In genomic region chr12:114555451-114555850, GRCh38 we compare ENCODE assay signal across 1 cellular context.
TF ChIP-seq lines count a peak whose summit lies in the region.

No MANE protein-coding gene starts in this region.

TF ChIP-seq in IMR-90, 13 proteins besides CTCF, POLR2A, EP300 and RAD21 (continued from another document):
- TF ChIP-seq NFE2L2 (IDR thresholded peaks at IDR 0.05; ENCODE audit: low read depth, low read length) = no peak
